Comparison of ENCODE assay signal across 25 cellular contexts in genomic region chr19:19151418-19151817, GRCh38. TPM values are rescaled to one million over a fixed set of nuclear protein-coding genes. Genes with fewer than 3 reads are reported as not detected.
A peak's percentile ranks its signal among the peaks of the same experiment; 100 is the strongest.
DNase-seq lines count a peak whose midpoint lies in the region; ATAC-seq, FAIRE-seq and TF ChIP-seq lines count a peak whose summit lies in the region.
"Had no signal": no experiment of that assay in that cellular context is flagged by ENCODE, and none has a peak within 500 bp of the region (broad histone marks: within the 10 kb centered on the region; RNA-seq: fewer than 3 reads in every experiment).

No MANE protein-coding gene starts in this region.

- DNase-seq in HepG2 (ENCODE audit: low spot score) (no peak), right lobe of liver (no peak), Peyer's patch (peak in 2 of 3 donors; percentile 62 to 72), kidney glomerular epithelial cell (lab: John Stamatoyannopoulos, UW) (no peak), anterior cingulate cortex (lab: John Stamatoyannopoulos, UW) (no peak), suprapubic skin (ENCODE audit: low spot score in 2 of 2) (no peak), D341Med (ENCODE audit: low spot score) (no peak)
- DNase-seq: 8988T; activated CD4-positive, CD25-positive, alpha-beta regulatory T cell; activated CD8-positive, alpha-beta T cell treated with anti-CD3 and anti-CD28 coated beads, Interleukin-2, amount 10 ng/mL, durations not matched to agents 7 days and 5 days; activated T-cell treated with anti-CD3 and anti-CD28 coated beads, Interleukin-2, amount 50 U/mL, for 4 hours; BE2C; Caco-2; EL; endodermal cell; HCEC 1CT; NCI-H1694 treated with DMSO at 0.1 percent for 48 hours; NCI-H2227 treated with DMSO at 0.1 percent for 48 hours; NCI-H774; SJCRH30; stimulated activated CD4-positive, alpha-beta T cell treated with anti-CD3 and anti-CD28 coated beads, Interleukin-4, amount 100 ng/mL, for 1 hour had no signal

- no peak for TF ChIP-seq CTCF in HepG2 (CRISPR knock-in tag; IDR thresholded peaks at IDR 0.05)
- no peak for TF ChIP-seq CTCF in right lobe of liver (IDR thresholded peaks at IDR 0.05)
- no peak for TF ChIP-seq CTCF in Peyer's patch (IDR thresholded peaks at IDR 0.05)
- no peak for TF ChIP-seq CTCF in suprapubic skin (IDR thresholded peaks at IDR 0.05)

- no peak overlapping the region for H3K4me2 ChIP-seq in HepG2 (ENCODE audit: low read depth, low read length)
- H3K4me2 ChIP-seq: smooth muscle cell had no signal

- no TSS peak for BruUV-seq in HepG2 (replicated peaks; lab: Mats Ljungman, UMichigan)

- H3K27ac ChIP-seq in HepG2 (ENCODE audit: extremely low read length, insufficient read depth, low read length) (no peak overlapping the region), right lobe of liver (no peak overlapping the region), Peyer's patch (no peak overlapping the region), suprapubic skin (no peak overlapping the region)
- H3K27ac ChIP-seq: SJCRH30 had no signal

- ATAC-seq in HepG2 (no peak), right lobe of liver (no peak), HG02678 (IDR thresholded peaks at IDR 0.05; ENCODE audit: unreplicated experiment) (peak; percentile 38)
- ATAC-seq: activated CD8-positive, alpha-beta T cell treated with anti-CD3 and anti-CD28 coated beads, Interleukin-2, amount 10 ng/mL, durations not matched to agents 7 days and 5 days; activated T-cell treated with anti-CD3 and anti-CD28 coated beads, Interleukin-2, amount 50 U/mL, for 4 hours; left colon had no signal

- peaks cover 2 to 10% of the 10 kb centered on the region in 2 experiments; a peak in 3 of 5 replicates for H3K36me3 ChIP-seq in HepG2 (replicated peaks in 1 of 2; ENCODE audit: control insufficient read depth in 1 of 2, insufficient read depth in 2 of 2, low read length in 2 of 2)
- H3K36me3 ChIP-seq in right lobe of liver = no peaks in the 10 kb centered on the region
- H3K36me3 ChIP-seq in Peyer's patch = peaks cover 0 to 13% (median 0%) of the 10 kb centered on the region in 3 donors
- H3K36me3 ChIP-seq in suprapubic skin = peaks cover 33% of the 10 kb centered on the region
- H3K36me3 ChIP-seq: BE2C, SJCRH30 had no signal

- H3K4me3 ChIP-seq in HepG2 (replicated peaks in 1 of 3; ENCODE audit: insufficient read depth in 1 of 3, low read depth in 2 of 3, low read length in 3 of 3) (no peak overlapping the region), right lobe of liver (no peak overlapping the region), Peyer's patch (no peak overlapping the region), suprapubic skin (no peak overlapping the region)
- H3K4me3 ChIP-seq: SJCRH30, smooth muscle cell had no signal

- H3K79me2 ChIP-seq in HepG2 (ENCODE audit: insufficient read depth, low read length) = no peaks in the 10 kb centered on the region

- TF ChIP-seq EP300 in HepG2 (IDR thresholded peaks at IDR 0.05; ENCODE audit: low read depth in 2 of 2, low read length in 2 of 2) (no peak), HepG2 (CRISPR knock-in tag; IDR thresholded peaks at IDR 0.05; ENCODE audit: borderline replicate concordance) (no peak), suprapubic skin (IDR thresholded peaks at IDR 0.05) (no peak)

- H3K4me1 ChIP-seq in HepG2 (ENCODE audit: insufficient read depth, low read length) (no peaks in the 10 kb centered on the region), right lobe of liver (no peaks in the 10 kb centered on the region), Peyer's patch (peaks cover 0 to 8% (median 0%) of the 10 kb centered on the region in 4 donors), suprapubic skin (no peaks in the 10 kb centered on the region)
- H3K4me1 ChIP-seq: BE2C, Caco-2, SJCRH30 had no signal

- CTCF ChIA-PET in HepG2 (lab: Yijun Ruan, JAX; ENCODE audit: low intra/inter-chr PET ratio, low total read pairs) = no interaction called here

- no peak for TF ChIP-seq RAD21 in HepG2 (CRISPR knock-in tag; IDR thresholded peaks at IDR 0.05)

- no peak overlapping the region for H3K9ac ChIP-seq in HepG2 (ENCODE audit: insufficient read depth, low read depth, low read length)

- intact Hi-C loops in HepG2 (cut with micrococcal nuclease; ENCODE audit: unreplicated experiment) = no loop called here
- intact Hi-C loops in right lobe of liver (cut with DNase I) = no loop called here

- H3K9me3 ChIP-seq in HepG2 (ENCODE audit: low read length) (no peaks in the 10 kb centered on the region), right lobe of liver (no peaks in the 10 kb centered on the region), Peyer's patch (no peaks in the 10 kb centered on the region), suprapubic skin (no peaks in the 10 kb centered on the region)
- H3K9me3 ChIP-seq: BE2C, Caco-2, SJCRH30 had no signal

- no peak overlapping the region for H2AFZ ChIP-seq in HepG2 (ENCODE audit: low read length)

- FAIRE-seq in HepG2 (lab: Jason Lieb, UNC) = no peak
- FAIRE-seq: colon had no signal

- POLR2A ChIA-PET in HepG2 (lab: Yijun Ruan, JAX) = no interaction called here

- WGBS in HepG2 (ENCODE audit: low lambda C conversion rate) = 78% methylated on average over 3 of the region's 11 CpGs
- no CpG with 5 or more reads among the region's 11 CpGs for WGBS in right lobe of liver (ENCODE audit: insufficient coverage, low coverage, low lambda C conversion rate, missing lambda C conversion rate)
- WGBS in suprapubic skin = 100% methylated on average over 3 of the region's 11 CpGs

- H3K27me3 ChIP-seq in HepG2 (ENCODE audit: control insufficient read depth in 1 of 2, insufficient read depth in 2 of 2, low read length in 2 of 2) (no peaks in the 10 kb centered on the region), right lobe of liver (no peaks in the 10 kb centered on the region), Peyer's patch (no peaks in the 10 kb centered on the region), suprapubic skin (no peaks in the 10 kb centered on the region)
- H3K27me3 ChIP-seq: BE2C, SJCRH30 had no signal

- H4K20me1 ChIP-seq in HepG2 (ENCODE audit: insufficient read depth, low read length) = no peaks in the 10 kb centered on the region

- TF ChIP-seq POLR2A in HepG2 (IDR thresholded peaks at IDR 0.05; ENCODE audit: insufficient read depth in 1 of 2, low read depth in 2 of 2, low read length in 2 of 2) (no peak), right lobe of liver (IDR thresholded peaks at IDR 0.05) (no peak), Peyer's patch (IDR thresholded peaks at IDR 0.05) (no peak), suprapubic skin (IDR thresholded peaks at IDR 0.05) (no peak)

- in situ Hi-C loops in HepG2 (cut with HindIII; ENCODE audit: extremely low pct_ligation_motif_present, low pct_unique_long_range_greater_than_20kb) = no loop called here

RNA-seq across cellular contexts. Expression of gene TMEM161A, which starts 13.1 kb away (rescaled TPM):
- total RNA-seq in HepG2 (2016; rRNA removed; fragmentation: Illumina TruSeq; extraction: Trizol) (10.3 and 25.9 TPM in 2 replicates), right lobe of liver (10 to 100 TPM; 20.2 to 29.4 (median 22.2) TPM), Peyer's patch (10 to 100 TPM; 15.9 to 26.4 (median 18.7) TPM), suprapubic skin (10 to 100 TPM; 23.4 to 31.8 (median 27.9) TPM)
- total RNA-seq in HepG2 (2016; cell fraction: cytosol; rRNA removed; fragmentation: Illumina TruSeq; extraction: Trizol; ENCODE audit: low read depth) = 8.7 and 12.1 TPM in 2 replicates
- 7.7 and 28.3 TPM in 2 replicates for total RNA-seq in HepG2 (2016; cell fraction: insoluble cytoplasmic fraction; rRNA removed; fragmentation: Illumina TruSeq; extraction: Trizol)
- total RNA-seq in HepG2 (2016; cell fraction: membrane; rRNA removed; fragmentation: Illumina TruSeq; extraction: Trizol) = 7.4 and 8.8 TPM in 2 replicates
- 36.6 and 39.6 TPM in 2 replicates for total RNA-seq in HepG2 (2016; cell fraction: nucleus; rRNA removed; fragmentation: Illumina TruSeq; extraction: Trizol)
- 31.4 and 42.7 TPM in 2 replicates for polyA plus RNA-seq in HepG2 (2011; rRNA removed)
- polyA plus RNA-seq in HepG2 (2011; cell fraction: cytosol; rRNA removed) = 22.8 and 35.4 TPM in 2 replicates
- 190 and 235 TPM in 2 replicates for polyA plus RNA-seq in HepG2 (2011; cell fraction: nucleus; rRNA removed)
- polyA plus RNA-seq in HepG2 (2012) = 15.9 and 23.9 TPM in 2 replicates
- polyA plus RNA-seq in HepG2 (2016; cell fraction: cytosol; fragmentation: Illumina TruSeq; extraction: Trizol; ENCODE audit: low read depth) = 6.6 and 8.6 TPM in 2 replicates
- 8.4 and 9.9 TPM in 2 replicates for polyA plus RNA-seq in HepG2 (2016; cell fraction: insoluble cytoplasmic fraction; fragmentation: Illumina TruSeq; extraction: Trizol; ENCODE audit: low read depth)
- 8.4 and 9.5 TPM in 2 replicates for polyA plus RNA-seq in HepG2 (2016; cell fraction: membrane; fragmentation: Illumina TruSeq; extraction: Trizol; ENCODE audit: low read depth)
- 56.7 and 60.0 TPM in 2 replicates for polyA plus RNA-seq in HepG2 (2016; cell fraction: nucleus; fragmentation: Illumina TruSeq; extraction: Trizol; ENCODE audit: insufficient read depth, low read depth)
- polyA minus RNA-seq in HepG2 (2011; rRNA and poly(A)+ RNA removed; ENCODE audit: low replicate concordance) = 88.8 and 105 TPM in 2 replicates
- polyA minus RNA-seq in HepG2 (2011; cell fraction: cytosol; rRNA and poly(A)+ RNA removed) = 24.3 and 32.2 TPM in 2 replicates
- polyA minus RNA-seq in HepG2 (2011; cell fraction: nucleus; rRNA and poly(A)+ RNA removed) = 57.3 and 75.8 TPM in 2 replicates

RNA-seq across cellular contexts. Expression of gene MEF2B, which starts 18.6 kb away (rescaled TPM):
- total RNA-seq in HepG2 (2016; rRNA removed; fragmentation: Illumina TruSeq; extraction: Trizol) (0.44 and 1.2 TPM in 2 replicates), right lobe of liver (1 to 10 TPM in 2 of 6 experiments, under 1 TPM in 2, not detected in 2; 0.24 to 2.1 (median 0.97) TPM), Peyer's patch (1 to 10 TPM in 2 of 4 donors, not detected in 2; 5.0 to 7.4 TPM), suprapubic skin (1 to 10 TPM in 1 of 4 donors, under 1 TPM in 2, not detected in 1; 0.68 to 1.8 (median 0.73) TPM)
- total RNA-seq in HepG2 (2016; cell fraction: cytosol; rRNA removed; fragmentation: Illumina TruSeq; extraction: Trizol; ENCODE audit: low read depth) = 0.81 and 1.1 TPM in 2 replicates
- total RNA-seq in HepG2 (2016; cell fraction: insoluble cytoplasmic fraction; rRNA removed; fragmentation: Illumina TruSeq; extraction: Trizol) = 0.41 TPM in 1 of 2 replicates, not detected in the other
- total RNA-seq in HepG2 (2016; cell fraction: membrane; rRNA removed; fragmentation: Illumina TruSeq; extraction: Trizol) = 0.46 and 1.8 TPM in 2 replicates
- 0.81 and 1.6 TPM in 2 replicates for total RNA-seq in HepG2 (2016; cell fraction: nucleus; rRNA removed; fragmentation: Illumina TruSeq; extraction: Trizol)
- 1.7 and 2.3 TPM in 2 replicates for polyA plus RNA-seq in HepG2 (2011; rRNA removed)
- 2.1 and 2.9 TPM in 2 replicates for polyA plus RNA-seq in HepG2 (2011; cell fraction: cytosol; rRNA removed)
- 4.0 and 4.5 TPM in 2 replicates for polyA plus RNA-seq in HepG2 (2011; cell fraction: nucleus; rRNA removed)
- polyA plus RNA-seq in HepG2 (2012) = 2.2 and 4.4 TPM in 2 replicates
- 0.86 and 1.1 TPM in 2 replicates for polyA plus RNA-seq in HepG2 (2016; cell fraction: cytosol; fragmentation: Illumina TruSeq; extraction: Trizol; ENCODE audit: low read depth)
- 0.42 and 1.8 TPM in 2 replicates for polyA plus RNA-seq in HepG2 (2016; cell fraction: insoluble cytoplasmic fraction; fragmentation: Illumina TruSeq; extraction: Trizol; ENCODE audit: low read depth)
- 0.38 and 1.1 TPM in 2 replicates for polyA plus RNA-seq in HepG2 (2016; cell fraction: membrane; fragmentation: Illumina TruSeq; extraction: Trizol; ENCODE audit: low read depth)
- polyA plus RNA-seq in HepG2 (2016; cell fraction: nucleus; fragmentation: Illumina TruSeq; extraction: Trizol; ENCODE audit: insufficient read depth, low read depth) = 2.1 and 3.9 TPM in 2 replicates
- polyA minus RNA-seq in HepG2 (2011; rRNA and poly(A)+ RNA removed; ENCODE audit: low replicate concordance) = 0.33 and 1.1 TPM in 2 replicates
- 1.2 TPM in 1 of 2 replicates, not detected in the other for polyA minus RNA-seq in HepG2 (2011; cell fraction: cytosol; rRNA and poly(A)+ RNA removed)
- polyA minus RNA-seq in HepG2 (2011; cell fraction: nucleus; rRNA and poly(A)+ RNA removed) = 1.4 and 2.0 TPM in 2 replicates
- total RNA-seq: SJCRH30, smooth muscle cell had no signal

RNA-seq across cellular contexts. Expression of gene BORCS8, which starts 40.5 kb away (rescaled TPM):
- total RNA-seq in HepG2 (2016; rRNA removed; fragmentation: Illumina TruSeq; extraction: Trizol) (13.3 and 16.8 TPM in 2 replicates), right lobe of liver (10 to 100 TPM in 3 of 6 experiments, 1 to 10 TPM in 3; 6.0 to 12.2 (median 9.8) TPM), Peyer's patch (10 to 100 TPM; 17.2 to 32.2 (median 22.1) TPM), suprapubic skin (10 to 100 TPM in 3 of 4 donors, 1 to 10 TPM in 1; 6.9 to 33.9 (median 17.9) TPM)
- 5.8 and 6.2 TPM in 2 replicates for total RNA-seq in HepG2 (2016; cell fraction: cytosol; rRNA removed; fragmentation: Illumina TruSeq; extraction: Trizol; ENCODE audit: low read depth)
- total RNA-seq in HepG2 (2016; cell fraction: insoluble cytoplasmic fraction; rRNA removed; fragmentation: Illumina TruSeq; extraction: Trizol) = 10.7 and 12.4 TPM in 2 replicates
- total RNA-seq in HepG2 (2016; cell fraction: membrane; rRNA removed; fragmentation: Illumina TruSeq; extraction: Trizol) = 9.4 and 12.2 TPM in 2 replicates
- total RNA-seq in HepG2 (2016; cell fraction: nucleus; rRNA removed; fragmentation: Illumina TruSeq; extraction: Trizol) = 7.5 TPM in 2 replicates
- 9.6 and 9.9 TPM in 2 replicates for polyA plus RNA-seq in HepG2 (2011; rRNA removed)
- 5.5 and 9.4 TPM in 2 replicates for polyA plus RNA-seq in HepG2 (2011; cell fraction: cytosol; rRNA removed)
- 19.1 and 20.9 TPM in 2 replicates for polyA plus RNA-seq in HepG2 (2011; cell fraction: nucleus; rRNA removed)
- 5.3 and 5.7 TPM in 2 replicates for polyA plus RNA-seq in HepG2 (2012)
- 6.8 and 7.0 TPM in 2 replicates for polyA plus RNA-seq in HepG2 (2016; cell fraction: cytosol; fragmentation: Illumina TruSeq; extraction: Trizol; ENCODE audit: low read depth)
- 16.4 and 17.7 TPM in 2 replicates for polyA plus RNA-seq in HepG2 (2016; cell fraction: insoluble cytoplasmic fraction; fragmentation: Illumina TruSeq; extraction: Trizol; ENCODE audit: low read depth)
- polyA plus RNA-seq in HepG2 (2016; cell fraction: membrane; fragmentation: Illumina TruSeq; extraction: Trizol; ENCODE audit: low read depth) = 10.7 and 11.7 TPM in 2 replicates
- 17.6 and 20.8 TPM in 2 replicates for polyA plus RNA-seq in HepG2 (2016; cell fraction: nucleus; fragmentation: Illumina TruSeq; extraction: Trizol; ENCODE audit: insufficient read depth, low read depth)
- polyA minus RNA-seq in HepG2 (2011; rRNA and poly(A)+ RNA removed; ENCODE audit: low replicate concordance) = 13.1 and 33.4 TPM in 2 replicates
- polyA minus RNA-seq in HepG2 (2011; cell fraction: cytosol; rRNA and poly(A)+ RNA removed) = 2.3 and 3.9 TPM in 2 replicates
- 6.1 and 9.5 TPM in 2 replicates for polyA minus RNA-seq in HepG2 (2011; cell fraction: nucleus; rRNA and poly(A)+ RNA removed)

RNA-seq across cellular contexts. Expression of gene RFXANK, which starts 40.6 kb away (rescaled TPM):
- 80.7 and 83.1 TPM in 2 replicates for total RNA-seq in HepG2 (2016; rRNA removed; fragmentation: Illumina TruSeq; extraction: Trizol)
- 25.6 and 30.2 TPM in 2 replicates for total RNA-seq in HepG2 (2016; cell fraction: cytosol; rRNA removed; fragmentation: Illumina TruSeq; extraction: Trizol; ENCODE audit: low read depth)
- total RNA-seq in HepG2 (2016; cell fraction: insoluble cytoplasmic fraction; rRNA removed; fragmentation: Illumina TruSeq; extraction: Trizol) = 80.2 and 88.4 TPM in 2 replicates
- 35.6 and 40.8 TPM in 2 replicates for total RNA-seq in HepG2 (2016; cell fraction: membrane; rRNA removed; fragmentation: Illumina TruSeq; extraction: Trizol)
- total RNA-seq in HepG2 (2016; cell fraction: nucleus; rRNA removed; fragmentation: Illumina TruSeq; extraction: Trizol) = 38.1 and 49.9 TPM in 2 replicates
- 49.9 and 56.1 TPM in 2 replicates for polyA plus RNA-seq in HepG2 (2011; rRNA removed)
- polyA plus RNA-seq in HepG2 (2011; cell fraction: cytosol; rRNA removed) = 34.1 and 52.6 TPM in 2 replicates
- polyA plus RNA-seq in HepG2 (2011; cell fraction: nucleus; rRNA removed) = 142 and 154 TPM in 2 replicates
- 34.7 and 59.7 TPM in 2 replicates for polyA plus RNA-seq in HepG2 (2012)
- polyA plus RNA-seq in HepG2 (2016; cell fraction: cytosol; fragmentation: Illumina TruSeq; extraction: Trizol; ENCODE audit: low read depth) = 20.9 and 21.7 TPM in 2 replicates
- 76.4 and 82.0 TPM in 2 replicates for polyA plus RNA-seq in HepG2 (2016; cell fraction: insoluble cytoplasmic fraction; fragmentation: Illumina TruSeq; extraction: Trizol; ENCODE audit: low read depth)
- polyA plus RNA-seq in HepG2 (2016; cell fraction: membrane; fragmentation: Illumina TruSeq; extraction: Trizol; ENCODE audit: low read depth) = 22.9 and 31.4 TPM in 2 replicates
- polyA plus RNA-seq in HepG2 (2016; cell fraction: nucleus; fragmentation: Illumina TruSeq; extraction: Trizol; ENCODE audit: insufficient read depth, low read depth) = 69.3 and 92.4 TPM in 2 replicates
- 45.6 and 94.4 TPM in 2 replicates for polyA minus RNA-seq in HepG2 (2011; rRNA and poly(A)+ RNA removed; ENCODE audit: low replicate concordance)
- polyA minus RNA-seq in HepG2 (2011; cell fraction: cytosol; rRNA and poly(A)+ RNA removed) = 17.8 and 18.0 TPM in 2 replicates
- 29.1 and 32.6 TPM in 2 replicates for polyA minus RNA-seq in HepG2 (2011; cell fraction: nucleus; rRNA and poly(A)+ RNA removed)
- 10 to 100 TPM; 13.8 to 21.2 (median 17.3) TPM for total RNA-seq in right lobe of liver
- 10 to 100 TPM; 18.2 to 75.1 (median 51.9) TPM for total RNA-seq in Peyer's patch
- total RNA-seq in suprapubic skin = 10 to 100 TPM; 37.9 to 47.6 (median 45.7) TPM

RNA-seq across cellular contexts. Expression of gene NR2C2AP, which starts 51.8 kb away (rescaled TPM):
- total RNA-seq in HepG2 (2016; rRNA removed; fragmentation: Illumina TruSeq; extraction: Trizol) = 25.5 and 26.8 TPM in 2 replicates
- total RNA-seq in HepG2 (2016; cell fraction: cytosol; rRNA removed; fragmentation: Illumina TruSeq; extraction: Trizol; ENCODE audit: low read depth) = 14.8 and 22.9 TPM in 2 replicates
- 23.5 and 26.0 TPM in 2 replicates for total RNA-seq in HepG2 (2016; cell fraction: insoluble cytoplasmic fraction; rRNA removed; fragmentation: Illumina TruSeq; extraction: Trizol)
- total RNA-seq in HepG2 (2016; cell fraction: membrane; rRNA removed; fragmentation: Illumina TruSeq; extraction: Trizol) = 19.1 and 21.5 TPM in 2 replicates
- 19.4 and 19.6 TPM in 2 replicates for total RNA-seq in HepG2 (2016; cell fraction: nucleus; rRNA removed; fragmentation: Illumina TruSeq; extraction: Trizol)
- 12.2 and 13.8 TPM in 2 replicates for polyA plus RNA-seq in HepG2 (2011; rRNA removed)
- 10.6 and 11.8 TPM in 2 replicates for polyA plus RNA-seq in HepG2 (2011; cell fraction: cytosol; rRNA removed)
- 17.7 and 18.2 TPM in 2 replicates for polyA plus RNA-seq in HepG2 (2011; cell fraction: nucleus; rRNA removed)
- 9.3 and 13.3 TPM in 2 replicates for polyA plus RNA-seq in HepG2 (2012)
- polyA plus RNA-seq in HepG2 (2016; cell fraction: cytosol; fragmentation: Illumina TruSeq; extraction: Trizol; ENCODE audit: low read depth) = 5.7 and 6.8 TPM in 2 replicates
- 19.7 and 21.9 TPM in 2 replicates for polyA plus RNA-seq in HepG2 (2016; cell fraction: insoluble cytoplasmic fraction; fragmentation: Illumina TruSeq; extraction: Trizol; ENCODE audit: low read depth)
- polyA plus RNA-seq in HepG2 (2016; cell fraction: membrane; fragmentation: Illumina TruSeq; extraction: Trizol; ENCODE audit: low read depth) = 7.9 and 11.8 TPM in 2 replicates
- polyA plus RNA-seq in HepG2 (2016; cell fraction: nucleus; fragmentation: Illumina TruSeq; extraction: Trizol; ENCODE audit: insufficient read depth, low read depth) = 34.7 and 38.0 TPM in 2 replicates
- 7.3 and 22.9 TPM in 2 replicates for polyA minus RNA-seq in HepG2 (2011; rRNA and poly(A)+ RNA removed; ENCODE audit: low replicate concordance)
- polyA minus RNA-seq in HepG2 (2011; cell fraction: cytosol; rRNA and poly(A)+ RNA removed) = 3.9 and 4.2 TPM in 2 replicates
- polyA minus RNA-seq in HepG2 (2011; cell fraction: nucleus; rRNA and poly(A)+ RNA removed) = 3.6 and 4.0 TPM in 2 replicates
- 10 to 100 TPM in 1 of 6 experiments, 1 to 10 TPM in 5; 2.6 to 11.3 (median 5.4) TPM for total RNA-seq in right lobe of liver
- 10 to 100 TPM in 2 of 4 donors, 1 to 10 TPM in 2; 5.0 to 11.6 (median 8.7) TPM for total RNA-seq in Peyer's patch
- 10 to 100 TPM; 16.6 to 30.9 (median 24.9) TPM for total RNA-seq in suprapubic skin

Comparison
In these comparisons a context has a peak if more than half of its experiments do, and no peak if none do; other contexts are left out.
1. DNase-seq: peak in Peyer's patch (2 of 3); none in HepG2 (single experiment), right lobe of liver (0 of 3), kidney glomerular epithelial cell (single experiment), anterior cingulate cortex (0 of 58), suprapubic skin (0 of 2) and D341Med (single experiment).